In the genomic region with DNA sequence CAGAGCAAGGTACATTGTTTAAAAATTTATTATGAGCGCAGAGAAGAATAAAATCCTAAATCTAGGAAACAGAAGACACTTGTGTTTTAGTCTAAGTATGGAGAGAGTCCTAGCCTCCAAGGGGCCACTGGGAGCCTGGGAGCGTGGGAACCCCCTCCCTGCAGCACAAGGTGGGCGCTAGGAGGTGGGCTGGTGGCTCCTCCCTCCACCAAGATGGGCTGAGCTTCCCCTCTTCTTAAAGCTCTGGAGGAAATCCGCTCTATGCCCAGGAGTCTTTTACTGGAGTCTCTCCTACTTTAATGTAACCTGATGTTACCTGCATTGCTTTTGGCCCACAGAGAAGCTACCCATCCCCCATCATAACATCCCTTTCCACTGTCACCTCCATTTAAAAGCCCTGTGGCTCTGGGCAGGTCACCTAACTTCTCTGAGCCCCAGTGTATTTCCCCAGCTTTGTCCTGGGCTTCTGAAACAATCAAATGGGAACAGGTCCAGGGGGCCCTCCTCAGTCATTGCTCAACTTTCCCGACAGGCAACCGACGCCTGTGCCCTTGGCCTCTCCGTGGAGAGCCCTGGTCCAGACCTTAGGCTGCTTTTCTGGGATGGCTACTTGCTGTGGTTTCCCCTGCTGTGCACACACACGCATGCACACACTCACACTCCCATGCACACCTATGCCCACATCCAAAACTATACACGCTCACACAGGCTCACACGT, we compare ENCODE assay signal across 23 cellular contexts.
"Had no signal": no experiment of that assay in that cellular context is flagged by ENCODE, and none has a peak within 500 bp of the region (broad histone marks: within the 10 kb centered on the region; RNA-seq: fewer than 3 reads in every experiment).

No MANE protein-coding gene starts in this region.

- H3K9me3 ChIP-seq: right atrium auricular region, stomach, thoracic aorta, transverse colon had no signal

- H3K4me3 ChIP-seq: dorsolateral prefrontal cortex, lung, neural progenitor cell, right atrium auricular region, stomach, thoracic aorta, transverse colon had no signal

- H3K27ac ChIP-seq: dorsolateral prefrontal cortex, neural progenitor cell, right atrium auricular region, stomach, thoracic aorta, transverse colon had no signal

- FAIRE-seq: small intestine, urothelium cell line had no signal

- H3K27me3 ChIP-seq: neural progenitor cell, right atrium auricular region had no signal

- ATAC-seq: left colon; left ventricle myocardium superior; natural killer cell treated with Interleukin-12 subunit alpha and Interleukin-12 subunit beta and Interleukin-15 and Interleukin-18, amount 100 ng/mL, for 72 hours had no signal

- H3K4me2 ChIP-seq: neural progenitor cell had no signal

- DNase-seq: cortex of kidney; effector CD8-positive, alpha-beta T cell; foreskin melanocyte; head of caudate nucleus; hippocampal formation; left colon; left ventricle myocardium superior; mesenchymal stem cell; midbrain; occipital lobe; small intestine; stimulated activated CD4-positive, alpha-beta T cell treated with anti-CD3 and anti-CD28 coated beads, Interleukin-12 subunit alpha, Interleukin-12 subunit beta, amount 100 ng/mL, for 4 hours; stimulated activated naive CD4-positive, alpha-beta T cell; stomach; substantia nigra; transverse colon had no signal

- H3K4me1 ChIP-seq: neural progenitor cell, right atrium auricular region, stomach, transverse colon had no signal

- H3K36me3 ChIP-seq: neural progenitor cell, right atrium auricular region, stomach, thoracic aorta, transverse colon had no signal

- H3K9ac ChIP-seq: neural progenitor cell had no signal

- H2AFZ ChIP-seq: neural progenitor cell had no signal
